In genomic region chr12:116880213-116880816, GRCh38 we compare ENCODE assay signal across 9 cellular contexts. TPM values are rescaled to one million over a fixed set of nuclear protein-coding genes. Genes with fewer than 3 reads are reported as not detected.
DNase-seq lines count a peak whose midpoint lies in the region; ATAC-seq and TF ChIP-seq lines count a peak whose summit lies in the region.
"Had no signal": no experiment of that assay in that cellular context is flagged by ENCODE, and none has a peak within 500 bp of the region (broad histone marks: within the 10 kb centered on the region; RNA-seq: fewer than 3 reads in every experiment).

No MANE protein-coding gene starts in this region.

- peaks cover 45 to 74% (median 70%) of the 10 kb centered on the region in 5 donors for H3K27me3 ChIP-seq in subcutaneous abdominal adipose tissue (ENCODE audit: control insufficient read depth in 5 of 5, insufficient read depth in 4 of 5, low read length in 5 of 5)

- no peak for DNase-seq in activated naive CD4-positive, alpha-beta T cell treated with anti-CD3 and anti-CD28 coated beads for 36 hours
- no peak for DNase-seq in activated naive CD4-positive, alpha-beta T cell treated with Interleukin-2 at 50 U/mL for 16 hours
- DNase-seq in T-helper 17 cell: no peak
- no peak for DNase-seq in glutamatergic neuron
- no peak for DNase-seq in stimulated activated CD4-positive, alpha-beta T cell treated with anti-CD3 and anti-CD28 coated beads, Interleukin-1b, Interleukin-23, amount 100 ng/mL, for 48 hours
- DNase-seq in CD1c-positive myeloid dendritic cell (ENCODE audit: extremely low spot score): no peak

- peak overlapping the region; percentile 78 for H3K4me3 Mint-ChIP-seq in activated naive CD4-positive, alpha-beta T cell treated with anti-CD3 and anti-CD28 coated beads for 36 hours
- H3K4me3 Mint-ChIP-seq in T-helper 17 cell (peak overlapping the region; percentile 90), glutamatergic neuron (ENCODE audit: unreplicated experiment) (peak overlapping the region; percentile 100)

- ATAC-seq in T-helper 17 cell (no peak), HG03571 (IDR thresholded peaks at IDR 0.05; ENCODE audit: unreplicated experiment) (no peak)

- CTCF ChIA-PET in activated naive CD4-positive, alpha-beta T cell treated with anti-CD3 and anti-CD28 coated beads for 36 hours (lab: Charles Lee): interaction anchor here (0.6 kb wide), 1 partner anchor 292 kb away, joined by 3 read pairs; no protein-coding TSS in a partner anchor

- no peak for TF ChIP-seq CTCF in glutamatergic neuron (IDR thresholded peaks at IDR 0.05; ENCODE audit: partially characterized antibody, unreplicated experiment)

- peaks cover 70% of the 10 kb centered on the region for H3K27me3 Mint-ChIP-seq in activated naive CD4-positive, alpha-beta T cell treated with anti-CD3 and anti-CD28 coated beads for 36 hours (ENCODE audit: low read depth)
- peaks cover 82% of the 10 kb centered on the region for H3K27me3 Mint-ChIP-seq in T-helper 17 cell
- peaks cover 45% of the 10 kb centered on the region for H3K27me3 Mint-ChIP-seq in glutamatergic neuron (ENCODE audit: unreplicated experiment)

- peak overlapping the region in 3 of 5 donors; percentile 29 to 39 (median 34) for H3K4me3 ChIP-seq in subcutaneous abdominal adipose tissue (ENCODE audit: low read depth in 1 of 5, low read length in 5 of 5)

- H3K36me3 ChIP-seq in subcutaneous abdominal adipose tissue (ENCODE audit: control insufficient read depth in 5 of 5, insufficient read depth in 5 of 5, low read length in 5 of 5): no peaks in the 10 kb centered on the region

- intact Hi-C loops in activated naive CD4-positive, alpha-beta T cell treated with anti-CD3 and anti-CD28 coated beads for 36 hours (cut with micrococcal nuclease): no loop called here

- H3K4me1 Mint-ChIP-seq in activated naive CD4-positive, alpha-beta T cell treated with anti-CD3 and anti-CD28 coated beads for 36 hours (ENCODE audit: low read depth): peaks cover 26% of the 10 kb centered on the region
- H3K4me1 Mint-ChIP-seq in T-helper 17 cell (peaks cover 27% of the 10 kb centered on the region), glutamatergic neuron (ENCODE audit: low read depth, unreplicated experiment) (peaks cover 22% of the 10 kb centered on the region)

- H3K9ac ChIP-seq in subcutaneous abdominal adipose tissue (ENCODE audit: low read length in 5 of 5): no peak overlapping the region

- peaks cover 0 to 38% (median 26%) of the 10 kb centered on the region in 5 donors for H3K4me1 ChIP-seq in subcutaneous abdominal adipose tissue (ENCODE audit: control insufficient read depth in 5 of 5, insufficient read depth in 5 of 5, low read length in 5 of 5)

- no peaks in the 10 kb centered on the region for H3K9me3 Mint-ChIP-seq in activated naive CD4-positive, alpha-beta T cell treated with anti-CD3 and anti-CD28 coated beads for 36 hours
- peaks cover 11% of the 10 kb centered on the region for H3K9me3 Mint-ChIP-seq in glutamatergic neuron (ENCODE audit: unreplicated experiment)

- no peak overlapping the region for H3K27ac ChIP-seq in subcutaneous abdominal adipose tissue (ENCODE audit: low read depth, low read length)

- no peak overlapping the region for H3K27ac Mint-ChIP-seq in activated naive CD4-positive, alpha-beta T cell treated with anti-CD3 and anti-CD28 coated beads for 36 hours
- no peak overlapping the region for H3K27ac Mint-ChIP-seq in T-helper 17 cell
- H3K27ac Mint-ChIP-seq in glutamatergic neuron (ENCODE audit: unreplicated experiment): peak overlapping the region; percentile 48

- no peaks in the 10 kb centered on the region for H3K9me3 ChIP-seq in T-helper 17 cell (ENCODE audit: control insufficient read depth, low read length, poor library complexity, severe bottlenecking)
- no peaks in the 10 kb centered on the region for H3K9me3 ChIP-seq in subcutaneous abdominal adipose tissue (ENCODE audit: control insufficient read depth in 5 of 5, low read length in 5 of 5)

- H3K36me3 Mint-ChIP-seq in activated naive CD4-positive, alpha-beta T cell treated with anti-CD3 and anti-CD28 coated beads for 36 hours (ENCODE audit: low read depth): no peaks in the 10 kb centered on the region
- peaks cover 15% of the 10 kb centered on the region for H3K36me3 Mint-ChIP-seq in T-helper 17 cell (ENCODE audit: low read depth)
- no peaks in the 10 kb centered on the region for H3K36me3 Mint-ChIP-seq in glutamatergic neuron (ENCODE audit: unreplicated experiment)

RNA-seq across cellular contexts. Expression of gene HRK, which starts 0.9 kb away (rescaled TPM):
- not detected for total RNA-seq in activated naive CD4-positive, alpha-beta T cell treated with anti-CD3 and anti-CD28 coated beads for 36 hours
- under 1 TPM in 1 of 2 donors, not detected in 1; 0.30 TPM for total RNA-seq in T-helper 17 cell
- total RNA-seq in glutamatergic neuron (ENCODE audit: unreplicated experiment): 2.4 TPM
- total RNA-seq: pulmonary artery endothelial cell had no signal

RNA-seq across cellular contexts. Expression of gene FBXW8, which starts 30.4 kb away (rescaled TPM):
- total RNA-seq in activated naive CD4-positive, alpha-beta T cell treated with anti-CD3 and anti-CD28 coated beads for 36 hours: 1 to 10 TPM; 6.4 to 6.5 TPM
- total RNA-seq in T-helper 17 cell (1 to 10 TPM; 8.6 to 8.7 TPM), glutamatergic neuron (ENCODE audit: unreplicated experiment) (16.2 TPM)
